ENCODE assay signal across 8 cellular contexts in the genomic region with DNA sequence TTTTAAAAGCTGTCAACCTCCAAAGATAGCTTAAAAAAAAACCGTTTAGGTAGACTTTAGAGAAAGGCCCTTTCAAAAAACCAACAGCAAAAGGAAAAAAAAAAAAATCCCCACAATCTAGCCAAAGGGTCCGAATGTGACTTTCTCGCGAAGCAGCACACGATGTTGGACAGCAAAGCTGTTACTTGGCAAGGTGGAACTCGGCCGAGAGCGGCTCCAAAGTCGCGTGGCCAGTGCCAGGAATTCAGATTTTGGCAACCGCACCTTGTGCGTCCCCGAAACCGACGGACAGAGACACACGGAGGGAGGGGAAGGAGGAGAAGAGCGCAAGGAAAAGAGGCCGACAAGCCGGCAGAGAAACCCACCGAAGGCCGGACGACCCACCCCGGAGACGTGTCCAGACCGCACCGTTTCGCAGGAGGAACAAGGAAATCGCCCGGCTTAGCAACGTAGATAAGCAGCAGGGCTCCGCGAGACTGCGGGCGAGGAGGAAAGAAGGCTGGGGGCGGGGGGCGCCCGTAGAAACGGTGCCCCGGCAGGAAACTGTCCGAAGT.
DNase-seq lines count a peak whose midpoint lies in the region; ATAC-seq lines count a peak whose summit lies in the region.

No MANE protein-coding gene starts in this region.

- intact Hi-C loops in left ventricle myocardium superior (cut with micrococcal nuclease) (loop anchor here (5.0 kb wide), 1 partner anchor 521 kb away; no protein-coding TSS in a partner anchor), head of caudate nucleus (cut with DNase I) (no loop called here)

- peak overlapping the region; percentile 57 for H3K4me3 Mint-ChIP-seq in activated naive CD4-positive, alpha-beta T cell treated with anti-CD3 and anti-CD28 coated beads, Interleukin-2, amount 50 U/mL, for 24 hours

- H3K4me1 Mint-ChIP-seq in activated naive CD4-positive, alpha-beta T cell treated with anti-CD3 and anti-CD28 coated beads, Interleukin-2, amount 50 U/mL, for 24 hours, result peaks cover 21% of the 10 kb centered on the region

- peak overlapping the region; percentile 64 for H3K4me3 ChIP-seq in rectal smooth muscle tissue (ENCODE audit: low read length)

- H3K9me3 Mint-ChIP-seq in activated naive CD4-positive, alpha-beta T cell treated with anti-CD3 and anti-CD28 coated beads, Interleukin-2, amount 50 U/mL, for 24 hours, result peaks cover 6% of the 10 kb centered on the region

- no peak overlapping the region for H3K27ac Mint-ChIP-seq in activated naive CD4-positive, alpha-beta T cell treated with anti-CD3 and anti-CD28 coated beads, Interleukin-2, amount 50 U/mL, for 24 hours

- H3K36me3 Mint-ChIP-seq in activated naive CD4-positive, alpha-beta T cell treated with anti-CD3 and anti-CD28 coated beads, Interleukin-2, amount 50 U/mL, for 24 hours, result no peaks in the 10 kb centered on the region

- DNase-seq in D341Med (ENCODE audit: low spot score) (peak; percentile 58), M059J (ENCODE audit: low read depth) (peak; percentile 81), left ventricle myocardium superior (peak; percentile 70), head of caudate nucleus (no peak)
- no peak for DNase-seq in activated effector memory CD4-positive, alpha-beta T cell treated with Interleukin-2 at 50 U/mL for 16 hours

- H3K36me3 ChIP-seq in rectal smooth muscle tissue (ENCODE audit: control insufficient read depth, insufficient read depth, low read length), result no peaks in the 10 kb centered on the region

- no peaks in the 10 kb centered on the region for H3K4me1 ChIP-seq in rectal smooth muscle tissue (ENCODE audit: control insufficient read depth, insufficient read depth, low read length)

- H3K9ac ChIP-seq in rectal smooth muscle tissue (ENCODE audit: low read length), result no peak overlapping the region

- peak; percentile 69 for ATAC-seq in left ventricle myocardium superior
- ATAC-seq in HG03159 (IDR thresholded peaks at IDR 0.05; ENCODE audit: unreplicated experiment), result no peak

- H3K27me3 Mint-ChIP-seq in activated naive CD4-positive, alpha-beta T cell treated with anti-CD3 and anti-CD28 coated beads, Interleukin-2, amount 50 U/mL, for 24 hours, result peaks cover 67% of the 10 kb centered on the region

- peaks cover 16% of the 10 kb centered on the region for H3K27me3 ChIP-seq in rectal smooth muscle tissue (ENCODE audit: control insufficient read depth, insufficient read depth, low read length)

- peak overlapping the region; percentile 4 for H3K27ac ChIP-seq in rectal smooth muscle tissue (ENCODE audit: low read depth, low read length)

Comparison
In these comparisons a context has a peak if more than half of its experiments do, and no peak if none do; other contexts are left out.
1. DNase-seq: peak in D341Med (single experiment), M059J (single experiment) and left ventricle myocardium superior (single experiment); none in activated effector memory CD4-positive, alpha-beta T cell treated with Interleukin-2 at 50 U/mL for 16 hours (single experiment) and head of caudate nucleus (0 of 42).